ENCODE assay signal across 8 cellular contexts in genomic region chr12:53054112-53054878, GRCh38. TPM values are rescaled to one million over a fixed set of nuclear protein-coding genes. Genes with fewer than 3 reads are reported as not detected.
DNase-seq lines count a peak whose midpoint lies in the region; ATAC-seq, FAIRE-seq and TF ChIP-seq lines count a peak whose summit lies in the region.

No MANE protein-coding gene starts in this region.

- intact Hi-C loops in cardiac septum (cut with DNase I): no loop called here
- intact Hi-C loops in transverse colon (cut with DNase I; ENCODE audit: low total_unique reads): no loop called here

- no peak for TF ChIP-seq CTCF in HEK293 (tag by site-specific recombination; IDR thresholded peaks at IDR 0.05)
- TF ChIP-seq CTCF in transverse colon (IDR thresholded peaks at IDR 0.05): peak in 2 of 5 experiments; percentile 14

- no peaks in the 10 kb centered on the region for H3K36me3 Mint-ChIP-seq in activated naive CD8-positive, alpha-beta T cell treated with anti-CD3 and anti-CD28 coated beads, Interleukin-2, amount 50 U/mL, for 24 hours (ENCODE audit: low read depth)

- peaks cover 11% of the 10 kb centered on the region for H3K4me1 Mint-ChIP-seq in activated naive CD8-positive, alpha-beta T cell treated with anti-CD3 and anti-CD28 coated beads, Interleukin-2, amount 50 U/mL, for 24 hours

- FAIRE-seq in G401.6 (lab: Jason Lieb, UNC): peak; percentile 74

- POLR2A ChIA-PET in HEK293 (lab: Yijun Ruan, JAX): interaction anchor here (0.6 to 2.1 kb wide), 14 partner anchors 8 to 447 kb away, joined by 3 to 18 read pairs (median 4); partner anchors contain the start of genes AAAS, EIF4B, KRT8 and SPRYD3

- H3K27me3 ChIP-seq in transverse colon: no peaks in the 10 kb centered on the region

- peak; percentile 91 for DNase-seq in NCI-H1048 (lab: John Stamatoyannopoulos, UW)
- DNase-seq in SKM-1 (lab: John Stamatoyannopoulos, UW; ENCODE audit: unreplicated experiment): peak; percentile 26
- peak; percentile 92 for DNase-seq in activated naive CD8-positive, alpha-beta T cell treated with anti-CD3 and anti-CD28 coated beads, Interleukin-2, amount 50 U/mL, for 24 hours
- peak; percentile 98 for DNase-seq in cardiac septum (ENCODE audit: low spot score)
- peak; percentile 98 for DNase-seq in pons (ENCODE audit: low spot score)
- peak; percentile 97 for DNase-seq in transverse colon

- 3 to 5% methylated on average over 12 to 40 of the region's 48 CpGs for WGBS in transverse colon (ENCODE audit: low coverage in 1 of 2), 2 donors

- H3K27me3 Mint-ChIP-seq in activated naive CD8-positive, alpha-beta T cell treated with anti-CD3 and anti-CD28 coated beads, Interleukin-2, amount 50 U/mL, for 24 hours: no peaks in the 10 kb centered on the region

- peak overlapping the region; percentile 89 for H3K27ac Mint-ChIP-seq in activated naive CD8-positive, alpha-beta T cell treated with anti-CD3 and anti-CD28 coated beads, Interleukin-2, amount 50 U/mL, for 24 hours

- H3K4me3 ChIP-seq in HEK293 (ENCODE audit: low read depth, low read length): peak overlapping the region; percentile 73
- H3K4me3 ChIP-seq in transverse colon: peak overlapping the region; percentile 18 to 57 (median 42)

- TF ChIP-seq EP300 in transverse colon (IDR thresholded peaks at IDR 0.05; ENCODE audit: low read depth): no peak

- in situ Hi-C loops in transverse colon (cut with MboI; ENCODE audit: low pct_ligation_motif_present in 1 of 4, low pct_unique_long_range_greater_than_20kb in 1 of 4, low sequenced_read_pairs in 3 of 4): loop anchor here in 2 of 4 donors (25.0 kb wide), 2 partner anchors 133 to 233 kb away; partner anchors contain the start of genes CSAD (in 1 of the 2), MYG1 (in 1 of the 2), PFDN5 (in 1 of the 2) and ZNF740 (in 1 of the 2)

- peak overlapping the region; percentile 92 for H3K4me3 Mint-ChIP-seq in activated naive CD8-positive, alpha-beta T cell treated with anti-CD3 and anti-CD28 coated beads, Interleukin-2, amount 50 U/mL, for 24 hours

- TF ChIP-seq POLR2A in transverse colon (IDR thresholded peaks at IDR 0.05): peak; percentile 81

- H3K4me1 ChIP-seq in HEK293 (ENCODE audit: control insufficient read depth, insufficient read depth, low read length) (peaks cover 24% of the 10 kb centered on the region), transverse colon (peaks cover 22 to 61% (median 47%) of the 10 kb centered on the region in 4 donors)

- CTCF ChIA-PET in HEK293 (lab: Yijun Ruan, JAX): interaction anchor here (0.6 to 4.7 kb wide), 21 partner anchors 8 to 1198 kb away, joined by 3 to 59 read pairs (median 4); partner anchors contain the start of genes EIF4B, IGFBP6, SOAT2 and SPRYD3

- H3K9me3 ChIP-seq in HEK293 (ENCODE audit: control insufficient read depth, insufficient read depth, low read depth, low read length) (no peaks in the 10 kb centered on the region), transverse colon (no peaks in the 10 kb centered on the region)

- peaks cover 0 to 11% of the 10 kb centered on the region in 2 experiments; a peak in 1 of 3 replicates for H3K36me3 ChIP-seq in HEK293 (ENCODE audit: control insufficient read depth in 2 of 2, insufficient read depth in 1 of 2, low read length in 2 of 2)
- no peaks in the 10 kb centered on the region for H3K36me3 ChIP-seq in transverse colon

- H3K9me3 Mint-ChIP-seq in activated naive CD8-positive, alpha-beta T cell treated with anti-CD3 and anti-CD28 coated beads, Interleukin-2, amount 50 U/mL, for 24 hours: no peaks in the 10 kb centered on the region

- ATAC-seq in activated naive CD8-positive, alpha-beta T cell treated with anti-CD3 and anti-CD28 coated beads, Interleukin-2, amount 50 U/mL, for 24 hours: peak; percentile 87

- H3K27ac ChIP-seq in HEK293 (ENCODE audit: extremely low read depth, low read depth, low read length) (peak overlapping the region; percentile 45; the same call in 1 of the 2 replicates), transverse colon (peak overlapping the region; percentile 89 to 98 (median 96))

TF ChIP-seq in HEK293, 187 proteins besides CTCF, POLR2A, EP300 and RAD21 (continues in another document):
- no peak for TF ChIP-seq HOXA7 (CRISPR knock-in tag; IDR thresholded peaks at IDR 0.05; ENCODE audit: borderline replicate concordance)
- TF ChIP-seq, protein P1, sequence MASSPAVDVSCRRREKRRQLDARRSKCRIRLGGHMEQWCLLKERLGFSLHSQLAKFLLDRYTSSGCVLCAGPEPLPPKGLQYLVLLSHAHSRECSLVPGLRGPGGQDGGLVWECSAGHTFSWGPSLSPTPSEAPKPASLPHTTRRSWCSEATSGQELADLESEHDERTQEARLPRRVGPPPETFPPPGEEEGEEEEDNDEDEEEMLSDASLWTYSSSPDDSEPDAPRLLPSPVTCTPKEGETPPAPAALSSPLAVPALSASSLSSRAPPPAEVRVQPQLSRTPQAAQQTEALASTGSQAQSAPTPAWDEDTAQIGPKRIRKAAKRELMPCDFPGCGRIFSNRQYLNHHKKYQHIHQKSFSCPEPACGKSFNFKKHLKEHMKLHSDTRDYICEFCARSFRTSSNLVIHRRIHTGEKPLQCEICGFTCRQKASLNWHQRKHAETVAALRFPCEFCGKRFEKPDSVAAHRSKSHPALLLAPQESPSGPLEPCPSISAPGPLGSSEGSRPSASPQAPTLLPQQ (tag by site-specific recombination; IDR thresholded peaks at IDR 0.05): no peak
- TF ChIP-seq ZFP3 (tag by site-specific recombination; IDR thresholded peaks at IDR 0.05; ENCODE audit: low read depth): no peak
- no peak for TF ChIP-seq ZNF530 (tag by site-specific recombination; IDR thresholded peaks at IDR 0.05; ENCODE audit: low read depth)
- no peak for TF ChIP-seq ZNF221 (tag by site-specific recombination; IDR thresholded peaks at IDR 0.05; ENCODE audit: borderline replicate concordance)
- no peak for TF ChIP-seq ZNF350 (tag by site-specific recombination; IDR thresholded peaks at IDR 0.05)
- TF ChIP-seq ZNF366 (tag by site-specific recombination; conservative IDR thresholded peaks at IDR 0.05): no peak
- TF ChIP-seq ZNF112 (tag by site-specific recombination; IDR thresholded peaks at IDR 0.05): no peak
- no peak for TF ChIP-seq AEBP2 (tag by site-specific recombination; IDR thresholded peaks at IDR 0.05; ENCODE audit: borderline replicate concordance)
- TF ChIP-seq, protein P2, sequence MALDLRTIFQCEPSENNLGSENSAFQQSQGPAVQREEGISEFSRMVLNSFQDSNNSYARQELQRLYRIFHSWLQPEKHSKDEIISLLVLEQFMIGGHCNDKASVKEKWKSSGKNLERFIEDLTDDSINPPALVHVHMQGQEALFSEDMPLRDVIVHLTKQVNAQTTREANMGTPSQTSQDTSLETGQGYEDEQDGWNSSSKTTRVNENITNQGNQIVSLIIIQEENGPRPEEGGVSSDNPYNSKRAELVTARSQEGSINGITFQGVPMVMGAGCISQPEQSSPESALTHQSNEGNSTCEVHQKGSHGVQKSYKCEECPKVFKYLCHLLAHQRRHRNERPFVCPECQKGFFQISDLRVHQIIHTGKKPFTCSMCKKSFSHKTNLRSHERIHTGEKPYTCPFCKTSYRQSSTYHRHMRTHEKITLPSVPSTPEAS (tag by site-specific recombination; IDR thresholded peaks at IDR 0.05): no peak
- no peak for TF ChIP-seq ZNF394 (tag by site-specific recombination; IDR thresholded peaks at IDR 0.05; ENCODE audit: borderline replicate concordance)
- TF ChIP-seq ZNF19 (tag by site-specific recombination; IDR thresholded peaks at IDR 0.05; ENCODE audit: low read depth): no peak
- TF ChIP-seq BCL11A (tag by site-specific recombination; IDR thresholded peaks at IDR 0.05; ENCODE audit: low read depth): 0 out of 2 replicates have a peak, but pooled peaks have one; percentile 12
- no peak for TF ChIP-seq ZNF280D (tag by site-specific recombination; IDR thresholded peaks at IDR 0.05)
- TF ChIP-seq ZNF626 (tag by site-specific recombination; IDR thresholded peaks at IDR 0.05): no peak

RNA-seq across cellular contexts. Expression of gene TNS2, which starts 4.4 kb away (rescaled TPM):
- total RNA-seq in cardiac septum: 99.3 TPM
- total RNA-seq in transverse colon: 100 to 1,000 TPM in 2 of 4 donors, 10 to 100 TPM in 2; 48.2 to 397 (median 169) TPM

RNA-seq across cellular contexts. Expression of gene SPRYD3, which starts 24.9 kb away (rescaled TPM):
- 63.5 TPM for total RNA-seq in cardiac septum
- total RNA-seq in transverse colon: 10 to 100 TPM; 10.1 to 27.0 (median 21.9) TPM

RNA-seq across cellular contexts. Expression of gene IGFBP6, which starts 43.2 kb away (rescaled TPM):
- total RNA-seq in cardiac septum (42.3 TPM), transverse colon (100 to 1,000 TPM in 1 of 4 donors, 10 to 100 TPM in 3; 38.5 to 106 (median 94.5) TPM)

RNA-seq across cellular contexts. Expression of gene EIF4B, which starts 48.0 kb away (rescaled TPM):
- total RNA-seq in cardiac septum: 324 TPM
- total RNA-seq in transverse colon: 100 to 1,000 TPM; 175 to 383 (median 261) TPM

RNA-seq across cellular contexts. Expression of gene SOAT2, which starts 49.0 kb away (rescaled TPM):
- not detected for total RNA-seq in cardiac septum
- under 1 TPM in 1 of 4 donors, not detected in 3; 0.41 TPM for total RNA-seq in transverse colon

Comparison
In these comparisons a context has a peak if more than half of its experiments do, and no peak if none do; other contexts are left out.
1. Peak in every context shown above with its lines: DNase-seq, ATAC-seq, H3K4me3 ChIP-seq and H3K27ac ChIP-seq.
2. DNase-seq: peak in every context shown above with its lines; median percentile 98 in cardiac septum; 98 in pons; 97 in transverse colon; 92 in activated naive CD8-positive, alpha-beta T cell treated with anti-CD3 and anti-CD28 coated beads, Interleukin-2, amount 50 U/mL, for 24 hours; 91 in NCI-H1048; 26 in SKM-1.